In the genomic region with DNA sequence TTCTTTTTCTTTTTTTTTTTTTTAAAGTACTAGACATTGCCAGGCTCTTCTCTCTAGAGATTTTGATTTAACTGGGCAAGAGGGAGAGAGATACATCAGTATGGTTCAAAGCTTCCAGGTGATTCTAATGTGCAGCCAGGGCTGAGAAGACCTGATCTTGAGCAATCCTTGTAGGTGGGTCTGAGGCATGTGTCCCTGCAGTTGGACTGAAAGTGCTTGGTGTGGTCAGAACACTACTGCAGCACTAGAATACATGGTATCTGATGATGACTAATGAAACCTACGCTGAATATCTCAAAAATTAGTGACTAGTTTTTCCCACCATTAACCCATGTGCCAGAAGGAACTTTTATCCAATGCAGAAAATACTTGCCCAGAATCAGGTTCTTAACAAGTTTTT, we compare ENCODE assay signal across 24 cellular contexts.
"Had no signal": no experiment of that assay in that cellular context is flagged by ENCODE, and none has a peak within 500 bp of the region (broad histone marks: within the 10 kb centered on the region; RNA-seq: fewer than 3 reads in every experiment).

No MANE protein-coding gene starts in this region.

- H3K27me3 Mint-ChIP-seq: activated CD8-positive, alpha-beta memory T cell treated with anti-CD3 and anti-CD28 coated beads, Interleukin-2, amount 10 ng/mL, durations not matched to agents 7 days and 5 days; activated naive CD8-positive, alpha-beta T cell; activated T-helper 17 cell treated with anti-CD3 and anti-CD28 coated beads, Interleukin-2, amount 50 U/mL, for 72 hours; T-cell had no signal

- H3K9me3 Mint-ChIP-seq: activated naive CD4-positive, alpha-beta T cell treated with anti-CD3 and anti-CD28 coated beads for 36 hours; activated T-helper 17 cell treated with anti-CD3 and anti-CD28 coated beads, Interleukin-2, amount 50 U/mL, for 72 hours; T-cell had no signal

- H2AFZ ChIP-seq: PC-9 had no signal

- H3K4me3 ChIP-seq: cardiac muscle cell, PC-9, SK-N-MC had no signal

- ATAC-seq: activated CD8-positive, alpha-beta memory T cell treated with anti-CD3 and anti-CD28 coated beads, Interleukin-2, amount 10 ng/mL, durations not matched to agents 7 days and 5 days; activated T-helper 17 cell treated with anti-CD3 and anti-CD28 coated beads, Interleukin-2, amount 50 U/mL, for 72 hours; T-cell had no signal

- H3K27ac Mint-ChIP-seq: activated CD8-positive, alpha-beta memory T cell treated with anti-CD3 and anti-CD28 coated beads, Interleukin-2, amount 10 ng/mL, durations not matched to agents 7 days and 5 days; activated naive CD4-positive, alpha-beta T cell treated with anti-CD3 and anti-CD28 coated beads for 36 hours; activated naive CD8-positive, alpha-beta T cell; T-cell had no signal

- H3K4me2 ChIP-seq: PC-9 had no signal

- DNase-seq: activated CD4-positive, alpha-beta T cell treated with anti-CD3 and anti-CD28 coated beads for 48 hours; activated CD4-positive, alpha-beta T cell treated with anti-CD3 and anti-CD28 coated beads, Interleukin-2, amount 50 U/mL, for 48 hours; activated CD8-positive, alpha-beta memory T cell treated with anti-CD3 and anti-CD28 coated beads, Interleukin-2, amount 10 ng/mL, durations not matched to agents 7 days and 5 days; activated gamma-delta T cell; activated naive CD4-positive, alpha-beta T cell treated with anti-CD3 and anti-CD28 coated beads for 36 hours; activated T-cell treated with anti-CD3 and anti-CD28 coated beads, Interleukin-2, amount 50 U/mL, for 48 hours; cerebellar nuclear complex; KBM-7; NCI-H1048; NCI-H146; NCI-H187 treated with DMSO at 0.1 percent for 48 hours; NCI-H2081 treated with DMSO at 0.1 percent for 48 hours; NCI-H446; NCI-H524; PC-9; T-cell; T1000 had no signal

- H3K27ac ChIP-seq: cardiac muscle cell, PC-9, SK-N-MC, VCaP had no signal

- H3K27me3 ChIP-seq: cardiac muscle cell had no signal

- FAIRE-seq: colon, TTC549 had no signal

- H3K4me3 Mint-ChIP-seq: activated CD8-positive, alpha-beta memory T cell treated with anti-CD3 and anti-CD28 coated beads, Interleukin-2, amount 10 ng/mL, durations not matched to agents 7 days and 5 days; activated naive CD4-positive, alpha-beta T cell treated with anti-CD3 and anti-CD28 coated beads for 36 hours; activated naive CD8-positive, alpha-beta T cell; activated T-helper 17 cell treated with anti-CD3 and anti-CD28 coated beads, Interleukin-2, amount 50 U/mL, for 72 hours; T-cell had no signal
